ENCODE assay signal across 9 cellular contexts in genomic region chr5:136686192-136686872, GRCh38.
A peak's percentile ranks its signal among the peaks of the same experiment; 100 is the strongest.
DNase-seq lines count a peak whose midpoint lies in the region; ATAC-seq and TF ChIP-seq lines count a peak whose summit lies in the region.
"Had no signal": no experiment of that assay in that cellular context is flagged by ENCODE, and none has a peak within 500 bp of the region (broad histone marks: within the 10 kb centered on the region; RNA-seq: fewer than 3 reads in every experiment).

No MANE protein-coding gene starts in this region.

- H3K36me3 ChIP-seq in mammary epithelial cell (ENCODE audit: insufficient read depth, low read length): no peaks in the 10 kb centered on the region
- H3K36me3 ChIP-seq in suprapubic skin: no peaks in the 10 kb centered on the region
- no peaks in the 10 kb centered on the region for H3K36me3 ChIP-seq in ovary

- H3K4me2 ChIP-seq in mammary epithelial cell (ENCODE audit: insufficient read depth, low read depth, low read length): no peak overlapping the region

- intact Hi-C loops in mammary epithelial cell (cut with micrococcal nuclease) (loop anchor here (1.0 to 5.0 kb wide), 3 partner anchors 259 to 437 kb away; no protein-coding TSS in a partner anchor), ovary (cut with DNase I) (no loop called here)

- H3K27me3 ChIP-seq in mammary epithelial cell (ENCODE audit: insufficient read depth, low read length) (no peaks in the 10 kb centered on the region), suprapubic skin (no peaks in the 10 kb centered on the region), ovary (no peaks in the 10 kb centered on the region)

- 10% methylated on average over 1 of the region's 1 CpG for WGBS in mammary epithelial cell (ENCODE audit: low coverage, missing lambda C conversion rate)
- WGBS in suprapubic skin: 0% methylated on average over 1 of the region's 1 CpG
- 12 to 33% (median 24%) methylated on average over 1 of the region's 1 CpG for WGBS in ovary, 3 donors

- peaks cover 4% of the 10 kb centered on the region for H3K36me3 Mint-ChIP-seq in neural crest cell (ENCODE audit: low read depth)

- TF ChIP-seq EP300 in suprapubic skin (IDR thresholded peaks at IDR 0.05) (no peak), ovary (IDR thresholded peaks at IDR 0.05) (no peak)

- TF ChIP-seq CTCF in GM12872 (IDR thresholded peaks at IDR 0.05; ENCODE audit: insufficient read depth, low read depth, low read length) (peak; percentile 46; the same call in 2 of the 3 replicates), mammary epithelial cell (conservative IDR thresholded peaks at IDR 0.05 in 1 of 2, IDR thresholded peaks at IDR 0.05 in 1 of 2; ENCODE audit: extremely low read depth in 1 of 2, insufficient read depth in 1 of 2, low read depth in 1 of 2, low read length in 2 of 2) (peak; percentile 62 to 71), neural crest cell (conservative IDR thresholded peaks at IDR 0.05) (peak; percentile 63), suprapubic skin (IDR thresholded peaks at IDR 0.05) (peak in 1 of 2 donors; percentile 14), ovary (IDR thresholded peaks at IDR 0.05) (no peak)

- no peaks in the 10 kb centered on the region for H3K9me3 ChIP-seq in mammary epithelial cell (replicated peaks; ENCODE audit: insufficient read depth, low read length)
- peaks cover 7% of the 10 kb centered on the region for H3K9me3 ChIP-seq in suprapubic skin
- no peaks in the 10 kb centered on the region for H3K9me3 ChIP-seq in ovary

- H3K79me2 ChIP-seq in mammary epithelial cell (ENCODE audit: insufficient read depth, low read length): no peaks in the 10 kb centered on the region

- ATAC-seq in GM18868 (IDR thresholded peaks at IDR 0.05; ENCODE audit: unreplicated experiment): no peak

- H3K27ac Mint-ChIP-seq in neural crest cell (ENCODE audit: unreplicated experiment): no peak overlapping the region
- H3K27ac Mint-ChIP-seq: dendritic cell treated with granulocyte-macrophage colony-stimulating factor and Interleukin-4, amounts not matched to agents 40 ng/mL and 50 ng/mL, for 4 days had no signal

- no peak overlapping the region for H3K27ac ChIP-seq in mammary epithelial cell (ENCODE audit: insufficient read depth, low read depth, low read length)
- no peak overlapping the region for H3K27ac ChIP-seq in suprapubic skin
- no peak overlapping the region for H3K27ac ChIP-seq in ovary

- no peak overlapping the region for H3K9ac ChIP-seq in mammary epithelial cell (ENCODE audit: insufficient read depth, low read length)

- H4K20me1 ChIP-seq in mammary epithelial cell (ENCODE audit: insufficient read depth, low read length): no peaks in the 10 kb centered on the region

- peaks cover 6% of the 10 kb centered on the region for H3K27me3 Mint-ChIP-seq in neural crest cell (ENCODE audit: low read depth)
- H3K27me3 Mint-ChIP-seq: dendritic cell treated with granulocyte-macrophage colony-stimulating factor and Interleukin-4, amounts not matched to agents 40 ng/mL and 50 ng/mL, for 4 days had no signal

- no peak overlapping the region for H3K4me3 Mint-ChIP-seq in neural crest cell
- H3K4me3 Mint-ChIP-seq: dendritic cell treated with granulocyte-macrophage colony-stimulating factor and Interleukin-4, amounts not matched to agents 40 ng/mL and 50 ng/mL, for 4 days had no signal

- no peak overlapping the region for H3K4me3 ChIP-seq in mammary epithelial cell (replicated peaks in 1 of 3; ENCODE audit: insufficient read depth in 1 of 3, low read depth in 2 of 3, low read length in 3 of 3)
- no peak overlapping the region for H3K4me3 ChIP-seq in suprapubic skin
- H3K4me3 ChIP-seq in ovary: no peak overlapping the region

- H2AFZ ChIP-seq in mammary epithelial cell (ENCODE audit: low read depth, low read length): no peak overlapping the region

- TF ChIP-seq POLR2A in suprapubic skin (IDR thresholded peaks at IDR 0.05) (no peak), ovary (IDR thresholded peaks at IDR 0.05) (no peak)

- CTCF ChIA-PET in mammary epithelial cell (lab: Charles Lee; ENCODE audit: low non-redundant PET): interaction anchor here (0.7 kb wide), 1 partner anchor 48 kb away, joined by 5 read pairs; no protein-coding TSS in a partner anchor

- no peaks in the 10 kb centered on the region for H3K4me1 Mint-ChIP-seq in neural crest cell

- in situ Hi-C loops in mammary epithelial cell (cut with MboI; ENCODE audit: low sequenced_read_pairs in 2 of 2): loop anchor here in 1 of 2 donors (10.0 to 25.0 kb wide), 2 partner anchors 299 to 442 kb away; no protein-coding TSS in a partner anchor

- no TSS peak for BruUV-seq in mammary epithelial cell (replicated peaks; lab: Mats Ljungman, UMichigan)

- dilution Hi-C loops in mammary epithelial cell (cut with HindIII; ENCODE audit: low sequenced_read_pairs): no loop called here

- DNase-seq in NCI-H2029 (lab: John Stamatoyannopoulos, UW) (peak; percentile 27), mammary epithelial cell (peak; percentile 56), neural crest cell (ENCODE audit: low read depth, low spot score) (no peak), suprapubic skin (ENCODE audit: low spot score in 2 of 2) (no peak), ovary (no peak)
- DNase-seq in activated CD4-positive, alpha-beta T cell treated with anti-CD3 and anti-CD28 coated beads, Interleukin-2, amount 50 U/mL, for 48 hours: no peak

- H3K4me1 ChIP-seq in mammary epithelial cell (ENCODE audit: insufficient read depth, low read length): no peaks in the 10 kb centered on the region
- H3K4me1 ChIP-seq in suprapubic skin: no peaks in the 10 kb centered on the region
- H3K4me1 ChIP-seq in ovary (ENCODE audit: insufficient read depth): no peaks in the 10 kb centered on the region

- peaks cover 18% of the 10 kb centered on the region for H3K9me3 Mint-ChIP-seq in neural crest cell

Comparison
In these comparisons a context has a peak if more than half of its experiments do, and no peak if none do; other contexts are left out.
1. CTCF ChIP-seq: peak in GM12872 (single experiment), mammary epithelial cell (2 of 2) and neural crest cell (single experiment); none in ovary (0 of 3).
2. DNase-seq: peak in NCI-H2029 (single experiment) and mammary epithelial cell (single experiment); none in neural crest cell (single experiment), activated CD4-positive, alpha-beta T cell treated with anti-CD3 and anti-CD28 coated beads, Interleukin-2, amount 50 U/mL, for 48 hours (0 of 2), suprapubic skin (0 of 2) and ovary (0 of 5).